In the genomic region with DNA sequence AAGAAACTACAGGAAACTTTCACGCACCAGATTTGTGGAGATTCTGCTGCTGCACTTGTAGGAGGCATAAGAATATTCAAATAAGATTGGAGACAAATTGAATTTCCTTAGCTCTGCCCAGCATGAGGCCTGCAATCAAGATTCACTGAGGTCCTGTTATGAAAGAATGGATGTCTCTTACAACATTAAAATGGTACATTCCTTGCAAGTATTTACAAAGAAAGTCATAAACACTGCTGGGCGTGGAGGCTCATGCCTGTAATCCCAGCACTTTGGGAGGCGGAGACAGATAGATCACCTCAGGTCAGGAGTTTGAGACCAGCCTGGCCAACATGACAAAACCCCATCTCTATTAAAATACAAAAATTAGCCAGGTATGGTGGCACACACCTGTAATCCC, we compare ENCODE assay signal across 13 cellular contexts.
"Had no signal": no experiment of that assay in that cellular context is flagged by ENCODE, and none has a peak within 500 bp of the region (broad histone marks: within the 10 kb centered on the region; RNA-seq: fewer than 3 reads in every experiment).

No MANE protein-coding gene starts in this region.

- H3K4me1 Mint-ChIP-seq: activated CD4-positive, alpha-beta memory T cell treated with anti-CD3 and anti-CD28 coated beads, Interleukin-2, amount 10 ng/mL, durations not matched to agents 7 days and 5 days; activated CD8-positive, alpha-beta memory T cell treated with anti-CD3 and anti-CD28 coated beads, Interleukin-2, amount 10 ng/mL, durations not matched to agents 7 days and 5 days; central memory CD8-positive, alpha-beta T cell; neural crest cell had no signal

- H3K36me3 Mint-ChIP-seq: activated CD8-positive, alpha-beta memory T cell treated with anti-CD3 and anti-CD28 coated beads, Interleukin-2, amount 10 ng/mL, durations not matched to agents 7 days and 5 days had no signal

- H3K27ac Mint-ChIP-seq: activated CD4-positive, alpha-beta memory T cell treated with anti-CD3 and anti-CD28 coated beads, Interleukin-2, amount 10 ng/mL, durations not matched to agents 7 days and 5 days; activated CD8-positive, alpha-beta memory T cell treated with anti-CD3 and anti-CD28 coated beads, Interleukin-2, amount 10 ng/mL, durations not matched to agents 7 days and 5 days; T-helper 2 cell treated with Interferon-gamma antibody and Interleukin-4, amounts not matched to agents 5 μg/mL and 100 μg/mL, for 36 hours had no signal

- DNase-seq: activated CD4-positive, alpha-beta memory T cell treated with anti-CD3 and anti-CD28 coated beads, Interleukin-2, amount 10 ng/mL, durations not matched to agents 7 days and 5 days; activated CD8-positive, alpha-beta memory T cell treated with anti-CD3 and anti-CD28 coated beads, Interleukin-2, amount 10 ng/mL, durations not matched to agents 7 days and 5 days; aorta; brain microvascular endothelial cell; midbrain; stimulated activated CD4-positive, alpha-beta T cell treated with anti-CD3 and anti-CD28 coated beads, Interleukin-2, amount 100 ng/mL, for 24 hours; stimulated activated naive CD4-positive, alpha-beta T cell treated with Interleukin-2 at 50 U/mL for 16 hours; tibial artery; uterus had no signal

- H3K36me3 ChIP-seq: brain microvascular endothelial cell, tibial artery, uterus had no signal

- H3K4me3 ChIP-seq: coronary artery, tibial artery, uterus had no signal

- H3K9me3 Mint-ChIP-seq: activated CD4-positive, alpha-beta memory T cell treated with anti-CD3 and anti-CD28 coated beads, Interleukin-2, amount 10 ng/mL, durations not matched to agents 7 days and 5 days; central memory CD8-positive, alpha-beta T cell; T-helper 2 cell treated with Interferon-gamma antibody and Interleukin-4, amounts not matched to agents 5 μg/mL and 100 μg/mL, for 36 hours had no signal

- H3K27me3 ChIP-seq: brain microvascular endothelial cell, tibial artery, uterus had no signal

- H3K4me3 Mint-ChIP-seq: activated CD4-positive, alpha-beta memory T cell treated with anti-CD3 and anti-CD28 coated beads, Interleukin-2, amount 10 ng/mL, durations not matched to agents 7 days and 5 days; activated CD8-positive, alpha-beta memory T cell treated with anti-CD3 and anti-CD28 coated beads, Interleukin-2, amount 10 ng/mL, durations not matched to agents 7 days and 5 days; central memory CD8-positive, alpha-beta T cell; neural crest cell; T-helper 2 cell treated with Interferon-gamma antibody and Interleukin-4, amounts not matched to agents 5 μg/mL and 100 μg/mL, for 36 hours had no signal

- H3K4me1 ChIP-seq: uterus had no signal

- H3K27ac ChIP-seq: brain microvascular endothelial cell, coronary artery, tibial artery, uterus had no signal

- ATAC-seq: activated CD8-positive, alpha-beta memory T cell treated with anti-CD3 and anti-CD28 coated beads, Interleukin-2, amount 10 ng/mL, durations not matched to agents 7 days and 5 days had no signal
